23 cellular contexts compared by ENCODE assay signal in genomic region chr14:99289394-99290189, GRCh38. TPM values are rescaled to one million over a fixed set of nuclear protein-coding genes. Genes with fewer than 3 reads are reported as not detected.
DNase-seq lines count a peak whose midpoint lies in the region; TF ChIP-seq lines count a peak whose summit lies in the region.
"Had no signal": no experiment of that assay in that cellular context is flagged by ENCODE, and none has a peak within 500 bp of the region (broad histone marks: within the 10 kb centered on the region; RNA-seq: fewer than 3 reads in every experiment).

No MANE protein-coding gene starts in this region.

- H3K9ac ChIP-seq in neuronal stem cell (ENCODE audit: low read depth, low read length, poor library complexity): peak overlapping the region; percentile 15
- H3K9ac ChIP-seq: BLaER1 treated with 17β-estradiol and CSF1 and Interleukin-3, amounts not matched to agents 10 nM and 100 nM had no signal

- TF ChIP-seq CTCF in GM13976 (IDR thresholded peaks at IDR 0.05; ENCODE audit: borderline replicate concordance, control extremely low read depth, extremely low read depth, insufficient read depth, missing control alignments): no peak

- H2BK12ac ChIP-seq in neuronal stem cell (ENCODE audit: low read length): no peak overlapping the region

- no CpG with 5 or more reads among the region's 12 CpGs for WGBS in neuronal stem cell (ENCODE audit: extremely low coverage in 2 of 2, insufficient read length in 2 of 2, insufficient replicate concordance in 1 of 2), 2 donors

- H3K27me3 ChIP-seq in H7 (ENCODE audit: control insufficient read depth, insufficient read depth, low read length) (no peaks in the 10 kb centered on the region), neuronal stem cell (ENCODE audit: control insufficient read depth in 3 of 3, insufficient read depth in 3 of 3, low read depth in 1 of 3, low read length in 3 of 3) (peaks cover 0 to 26% (median 0%) of the 10 kb centered on the region in 3 experiments)
- H3K27me3 ChIP-seq: BLaER1 treated with 17β-estradiol and CSF1 and Interleukin-3, amounts not matched to agents 10 nM and 100 nM had no signal

- no peak overlapping the region for H4K8ac ChIP-seq in neuronal stem cell (ENCODE audit: low read depth, low read length)

- no peak overlapping the region for H3K14ac ChIP-seq in neuronal stem cell (ENCODE audit: low read length)

- H2AK5ac ChIP-seq in neuronal stem cell (ENCODE audit: low read depth, low read length): no peak overlapping the region

- no peak overlapping the region for H2BK15ac ChIP-seq in neuronal stem cell (ENCODE audit: low read length)

- H3K36me3 ChIP-seq in H7 (replicated peaks; ENCODE audit: control insufficient read depth, insufficient read depth, low read length) (no peaks in the 10 kb centered on the region), neuronal stem cell (replicated peaks in 1 of 2; ENCODE audit: control insufficient read depth in 2 of 2, insufficient read depth in 2 of 2, low read length in 2 of 2) (no peaks in the 10 kb centered on the region)
- H3K36me3 ChIP-seq: BE2C; BLaER1 treated with 17β-estradiol and CSF1 and Interleukin-3, amounts not matched to agents 10 nM and 100 nM had no signal

- DNase-seq in GM13976 (ENCODE audit: low spot score): peak; percentile 15
- DNase-seq in H7: peak; percentile 35
- no peak for DNase-seq in neuronal stem cell (ENCODE audit: low spot score)
- DNase-seq in putamen (ENCODE audit: low spot score): peak; percentile 72
- DNase-seq in occipital lobe (lab: John Stamatoyannopoulos, UW): no peak
- no peak for DNase-seq in iPS-NIHi11 (ENCODE audit: low spot score)
- no peak for DNase-seq in NCI-H1436 (lab: John Stamatoyannopoulos, UW)
- DNase-seq: 8988T; ACHN; AML-193; BE2C; CD4-positive, alpha-beta T cell; CD8-positive, alpha-beta memory T cell; DMS 273 treated with DMSO at 0.1 percent for 48 hours; DMS79; EL; GDM1; GOT3; HCEC 1CT had no signal

- no peaks in the 10 kb centered on the region for H3K9me3 ChIP-seq in neuronal stem cell (replicated peaks in 1 of 2; ENCODE audit: control insufficient read depth in 2 of 2, insufficient read depth in 1 of 2, low read depth in 1 of 2, low read length in 2 of 2)
- H3K9me3 ChIP-seq: A549; BE2C; BLaER1 treated with 17β-estradiol and CSF1 and Interleukin-3, amounts not matched to agents 10 nM and 100 nM had no signal

- no peak overlapping the region for H3K18ac ChIP-seq in neuronal stem cell (ENCODE audit: low read length)

- H3K23ac ChIP-seq in neuronal stem cell (ENCODE audit: low read depth, low read length, poor library complexity): no peak overlapping the region

- no peak overlapping the region for H4K91ac ChIP-seq in neuronal stem cell (ENCODE audit: low read depth, low read length, poor library complexity)

- H2BK120ac ChIP-seq in neuronal stem cell (ENCODE audit: low read depth, low read length): no peak overlapping the region

- H2BK5ac ChIP-seq in neuronal stem cell (ENCODE audit: low read length): no peak overlapping the region

- no peak overlapping the region for H3K4me2 ChIP-seq in neuronal stem cell (ENCODE audit: insufficient read depth, low read length, poor library complexity, severe bottlenecking)
- H3K4me2 ChIP-seq: A549 had no signal

- H2AFZ ChIP-seq in neuronal stem cell (ENCODE audit: low read length): no peak overlapping the region

- no peak overlapping the region for H3K27ac ChIP-seq in neuronal stem cell (replicated peaks; ENCODE audit: low read length)
- H3K27ac ChIP-seq: A549; BLaER1 treated with 17β-estradiol and CSF1 and Interleukin-3, amounts not matched to agents 10 nM and 100 nM had no signal

- peaks cover 0 to 3% of the 10 kb centered on the region in 2 donors for H3K4me1 ChIP-seq in neuronal stem cell (ENCODE audit: control insufficient read depth in 2 of 2, insufficient read depth in 1 of 2, low read depth in 1 of 2, low read length in 2 of 2)
- H3K4me1 ChIP-seq: A549, BE2C had no signal

- no peak overlapping the region for H3K4ac ChIP-seq in neuronal stem cell (ENCODE audit: low read length)

- no peaks in the 10 kb centered on the region for H3K79me1 ChIP-seq in neuronal stem cell (ENCODE audit: low read depth, low read length)

- H3K4me3 ChIP-seq in H7 (ENCODE audit: insufficient read depth, low read depth, low read length): no peak overlapping the region
- no peak overlapping the region for H3K4me3 ChIP-seq in neuronal stem cell (ENCODE audit: low read length in 2 of 2)
- H3K4me3 ChIP-seq: A549; BLaER1 treated with 17β-estradiol and CSF1 and Interleukin-3, amounts not matched to agents 10 nM and 100 nM; GM12878 had no signal

- in situ Hi-C loops in GM13976 (cut with MboI; ENCODE audit: low sequenced_read_pairs, unreplicated experiment): no loop called here

RNA-seq across cellular contexts. Expression of gene BCL11B, which starts 17.6 kb away (rescaled TPM):
- 5.7 and 6.1 TPM in 2 replicates for total RNA-seq in H7 (2014; rRNA removed; shearing (Covaris generic))
- polyA plus RNA-seq in neuronal stem cell (2013, experiment 1 of 2): 0.77 TPM
- 0.90 TPM for polyA plus RNA-seq in neuronal stem cell (2013, experiment 2 of 2)
- 27.0 TPM for total RNA-seq in occipital lobe
- polyA plus RNA-seq: CD14-positive monocyte had no signal

Comparison
In these comparisons a context has a peak if more than half of its experiments do, and no peak if none do; other contexts are left out.
1. DNase-seq: peak in GM13976 (single experiment), H7 (single experiment) and putamen (single experiment); none in neuronal stem cell (single experiment), occipital lobe (single experiment), iPS-NIHi11 (single experiment) and NCI-H1436 (single experiment).